In the genomic region with DNA sequence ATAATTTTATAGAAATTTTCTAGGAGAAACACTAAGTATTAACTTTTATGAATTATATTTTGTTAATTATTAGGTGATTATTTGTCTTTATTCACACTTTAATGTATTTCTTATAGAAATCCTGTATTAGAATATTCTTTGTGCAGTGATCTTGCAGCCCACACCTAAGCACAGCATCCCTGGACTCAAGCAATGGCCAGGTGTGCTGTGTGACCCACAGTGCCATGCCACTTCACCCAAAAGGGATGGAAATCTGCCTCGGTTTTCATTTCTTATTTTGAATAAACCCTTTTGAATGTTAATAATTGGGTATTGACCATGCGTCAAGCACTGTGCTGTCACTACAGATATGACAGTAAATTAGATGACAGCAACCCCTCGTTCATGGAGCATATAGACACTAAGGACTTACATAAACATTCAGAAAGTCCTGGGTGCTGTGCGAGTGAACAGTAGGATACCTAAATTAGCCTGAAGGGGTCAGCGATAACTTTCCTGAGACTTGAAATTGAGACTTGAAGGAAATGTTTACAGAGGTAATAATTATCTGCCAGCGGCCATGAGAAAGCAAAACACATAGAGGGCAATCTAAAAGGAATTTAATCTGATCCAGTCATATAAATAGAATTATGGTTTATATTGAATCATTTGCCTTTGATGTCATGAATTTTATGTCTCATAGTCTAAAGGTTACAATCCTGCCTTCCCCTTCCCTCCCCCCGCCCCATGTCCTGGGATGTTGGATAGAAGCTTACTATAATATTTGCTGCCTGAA, we compare ENCODE assay signal across 9 cellular contexts. TPM values are rescaled to one million over a fixed set of nuclear protein-coding genes. Genes with fewer than 3 reads are reported as not detected.
DNase-seq lines count a peak whose midpoint lies in the region; ATAC-seq, FAIRE-seq and TF ChIP-seq lines count a peak whose summit lies in the region.
"Had no signal": no experiment of that assay in that cellular context is flagged by ENCODE, and none has a peak within 500 bp of the region (broad histone marks: within the 10 kb centered on the region; RNA-seq: fewer than 3 reads in every experiment).

No MANE protein-coding gene starts in this region.

- no peaks in the 10 kb centered on the region for H3K9me2 ChIP-seq in MM.1S (replicated peaks; ENCODE audit: insufficient read depth, low read length)

- POLR2A ChIA-PET in K562 (lab: Yijun Ruan, JAX) = interaction anchor here (1.0 kb wide), 1 partner anchor 74 kb away, joined by 4 read pairs; no protein-coding TSS in a partner anchor

- no TSS peak for BruUV-seq in K562 (replicated peaks; lab: Mats Ljungman, UMichigan)

- no peak overlapping the region for H2AFZ ChIP-seq in MM.1S (ENCODE audit: low read length)
- H2AFZ ChIP-seq in K562 (ENCODE audit: low read depth, low read length) = no peak overlapping the region

- no peak overlapping the region for H3K4me3 Mint-ChIP-seq in nephron progenitor cell

- H4K20me1 ChIP-seq in MM.1S (ENCODE audit: insufficient read depth, low read length) = no peaks in the 10 kb centered on the region
- H4K20me1 ChIP-seq in K562 (replicated peaks; ENCODE audit: control insufficient read depth, insufficient read depth, low read length) = no peaks in the 10 kb centered on the region

- H3K9me3 Mint-ChIP-seq in nephron progenitor cell = no peaks in the 10 kb centered on the region

- H3F3A ChIP-seq in MM.1S (ENCODE audit: insufficient read depth, low read length) = no peaks in the 10 kb centered on the region

- peak; percentile 46 to 71 for TF ChIP-seq RAD21 in K562 (CRISPR knock-in tag; conservative IDR thresholded peaks at IDR 0.05 in 1 of 2, IDR thresholded peaks at IDR 0.05 in 1 of 2)

- peak; percentile 81 for ATAC-seq in K562
- ATAC-seq in HG02840 (IDR thresholded peaks at IDR 0.05; ENCODE audit: low FRiP score, unreplicated experiment) = no peak

- DNase-seq in EH (ENCODE audit: low read depth) (peak; percentile 71), MM.1S (peak; percentile 30), K562 (ENCODE audit: extremely low read depth in 1 of 4, low spot score in 3 of 4) (peak; percentile 13 to 59 (median 30)), nephron progenitor cell (no peak), NCI-H2227 (lab: John Stamatoyannopoulos, UW; ENCODE audit: unreplicated experiment) (no peak), posterior vena cava (ENCODE audit: low spot score) (no peak)
- no peak for DNase-seq in activated CD4-positive, alpha-beta T cell treated with anti-CD3 and anti-CD28 coated beads, Interleukin-2, amount 50 U/mL, for 4 hours

- no peak for TF ChIP-seq POLR2A in K562 (conservative IDR thresholded peaks at IDR 0.05)

- CTCF ChIA-PET in K562 (lab: Yijun Ruan, JAX; ENCODE audit: low intra/inter-chr PET ratio) = interaction anchor here (0.6 to 9.7 kb wide), 7 partner anchors 10 to 1571 kb away, joined by 3 to 320 read pairs (median 3); no protein-coding TSS in a partner anchor

- 55% methylated on average over 7 of the region's 7 CpGs for WGBS in K562 (ENCODE audit: insufficient coverage, low coverage, missing lambda C conversion rate)

- H3K4me3 ChIP-seq in MM.1S (ENCODE audit: low read length) (no peak overlapping the region), K562 (no peak overlapping the region)
- H3K4me3 ChIP-seq: heart left ventricle had no signal

- intact Hi-C loops in K562 (cut with micrococcal nuclease) = loop anchor here (1.0 to 10.0 kb wide), 6 partner anchors 80 to 1012 kb away; no protein-coding TSS in a partner anchor
- intact Hi-C loops in posterior vena cava (cut with DNase I) = loop anchor here in 1 of 2 donors (10.0 kb wide), 1 partner anchor 74 kb away; no protein-coding TSS in a partner anchor

- peak; percentile 37 for TF ChIP-seq CTCF in MM.1S (IDR thresholded peaks at IDR 0.05; ENCODE audit: low read length)
- peak; percentile 34 to 54 (median 51); a peak in 4 of 6 replicates for TF ChIP-seq CTCF in K562 (IDR thresholded peaks at IDR 0.05 in 2 of 3, conservative IDR thresholded peaks at IDR 0.05 in 1 of 3; ENCODE audit: insufficient read depth in 2 of 3, low read depth in 1 of 3, low read length in 3 of 3)
- TF ChIP-seq CTCF in nephron progenitor cell (IDR thresholded peaks at IDR 0.05) = peak; percentile 34

- H3K27ac ChIP-seq in MM.1S (ENCODE audit: low read length) = no peak overlapping the region
- no peak overlapping the region for H3K27ac ChIP-seq in K562 (ENCODE audit: extremely low read depth, low read depth, low read length)
- H3K27ac ChIP-seq: heart left ventricle had no signal

- H3K4me2 ChIP-seq in MM.1S (ENCODE audit: low read depth, low read length) = no peak overlapping the region
- no peak overlapping the region for H3K4me2 ChIP-seq in K562 (ENCODE audit: insufficient read depth, low read length)

- H3K36me3 ChIP-seq in MM.1S (replicated peaks; ENCODE audit: insufficient read depth, low read length) (no peaks in the 10 kb centered on the region), K562 (ENCODE audit: control insufficient read depth, insufficient read depth, low read length) (peaks cover 34% of the 10 kb centered on the region; the same call in 2 of the 3 replicates)

- H3K4me1 ChIP-seq in MM.1S (ENCODE audit: low read length) (no peaks in the 10 kb centered on the region), K562 (replicated peaks in 1 of 2; ENCODE audit: control insufficient read depth in 2 of 2, insufficient read depth in 2 of 2, low read length in 2 of 2) (peaks cover 0 to 12% of the 10 kb centered on the region in 2 experiments; a peak in 3 of 5 replicates)

- H3K9ac ChIP-seq in MM.1S (ENCODE audit: low read length) = no peak overlapping the region
- H3K9ac ChIP-seq in K562 (ENCODE audit: insufficient read depth in 1 of 2, low read depth in 2 of 2, low read length in 2 of 2) = no peak overlapping the region

- no peak for TF ChIP-seq EP300 in K562 (IDR thresholded peaks at IDR 0.05; ENCODE audit: low read length)

- in situ Hi-C loops in K562 (cut with MboI) = loop anchor here (5.0 to 25.0 kb wide), 2 partner anchors 82 to 1912 kb away; no protein-coding TSS in a partner anchor

- peaks cover 36% of the 10 kb centered on the region for H3K4me1 Mint-ChIP-seq in nephron progenitor cell

- no peak for FAIRE-seq in K562 (lab: Jason Lieb, UNC)

- H3K27me3 Mint-ChIP-seq in nephron progenitor cell (ENCODE audit: low read depth, poor library complexity) = no peaks in the 10 kb centered on the region

- H3K9me3 ChIP-seq in MM.1S (replicated peaks; ENCODE audit: insufficient read depth, low read length) = no peaks in the 10 kb centered on the region
- H3K9me3 ChIP-seq in K562 (replicated peaks; ENCODE audit: control insufficient read depth, insufficient read depth, low read depth, low read length) = no peaks in the 10 kb centered on the region
- H3K9me3 ChIP-seq: heart left ventricle had no signal

- no peaks in the 10 kb centered on the region for H3K27me3 ChIP-seq in MM.1S (replicated peaks; ENCODE audit: insufficient read depth, low read length)
- no peaks in the 10 kb centered on the region for H3K27me3 ChIP-seq in K562 (ENCODE audit: control insufficient read depth in 2 of 2, insufficient read depth in 2 of 2, low read length in 2 of 2)
- H3K27me3 ChIP-seq: heart left ventricle had no signal

- no peaks in the 10 kb centered on the region for H3K79me2 ChIP-seq in MM.1S (ENCODE audit: low read length)
- no peaks in the 10 kb centered on the region for H3K79me2 ChIP-seq in K562 (ENCODE audit: control insufficient read depth, insufficient read depth, low read length)

- H3K36me3 Mint-ChIP-seq in nephron progenitor cell (ENCODE audit: low read depth) = no peaks in the 10 kb centered on the region

- H3K27ac Mint-ChIP-seq in nephron progenitor cell = no peak overlapping the region

- H3K9me1 ChIP-seq in K562 (ENCODE audit: control insufficient read depth, insufficient read depth, low read length) = no peaks in the 10 kb centered on the region

RNA-seq across cellular contexts. Expression of a gene that starts 52.7 kb away (rescaled TPM):
- not detected in 2 replicates for total RNA-seq in K562 (2011; cell fraction: chromatin; rRNA removed; ENCODE audit: low replicate concordance)
- total RNA-seq in K562 (2011; cell fraction: nucleolus; rRNA removed) = under 0.01 TPM in 1 of 2 replicates, not detected in the other
- not detected in 2 replicates for total RNA-seq in K562 (2011; cell fraction: nucleoplasm; rRNA removed)
- total RNA-seq in K562 (2014; rRNA removed) (not detected in 2 replicates), K562 (2014; rRNA removed; fragmentation: Illumina TruSeq; extraction: Trizol) (0.06 TPM in 1 of 2 replicates, not detected in the other), K562 (2015; rRNA removed; fragmentation: Illumina TruSeq; extraction: Trizol) (0.04 and 0.15 TPM in 2 replicates), K562 (2021) (0.27 TPM in 1 of 2 replicates, not detected in the other), posterior vena cava (10 to 100 TPM; 60.6 to 87.1 TPM)
- polyA plus RNA-seq in K562 (2011; rRNA removed) (0.03 TPM in 1 of 2 replicates, not detected in the other), K562 (2014; fragmentation: Illumina TruSeq; extraction: Trizol) (0.06 TPM in 1 of 2 replicates, not detected in the other), K562 (2014; fragmentation: Nextera tagmentation; extraction: Ambion mirVana) (not detected), K562 (2014; rRNA removed) (0.04 and 0.05 TPM in 2 replicates)
- 0.07 TPM in 1 of 2 replicates, not detected in the other for polyA plus RNA-seq in K562 (2011; cell fraction: cytosol; rRNA removed)
- not detected in 2 replicates for polyA plus RNA-seq in K562 (2011; cell fraction: nucleus; rRNA removed)
- polyA plus RNA-seq in K562 (2012) = 0.03 and 0.07 TPM in 2 replicates
- 0.06 TPM in 1 of 2 replicates, not detected in the other for polyA minus RNA-seq in K562 (2011; rRNA and poly(A)+ RNA removed)
- not detected in 2 replicates for polyA minus RNA-seq in K562 (2011; cell fraction: cytosol; rRNA and poly(A)+ RNA removed)
- 0.11 TPM in 1 of 2 replicates, not detected in the other for polyA minus RNA-seq in K562 (2011; cell fraction: nucleus; rRNA and poly(A)+ RNA removed)

RNA-seq across cellular contexts. Expression of a gene that starts 53.5 kb away (rescaled TPM):
- 87.5 and 177 TPM in 2 replicates for total RNA-seq in K562 (2011; cell fraction: chromatin; rRNA removed; ENCODE audit: low replicate concordance)
- 61.4 and 81.3 TPM in 2 replicates for total RNA-seq in K562 (2011; cell fraction: nucleolus; rRNA removed)
- 135 and 144 TPM in 2 replicates for total RNA-seq in K562 (2011; cell fraction: nucleoplasm; rRNA removed)
- total RNA-seq in K562 (2014; rRNA removed) (35.4 and 53.5 TPM in 2 replicates), K562 (2014; rRNA removed; fragmentation: Illumina TruSeq; extraction: Trizol) (100 and 145 TPM in 2 replicates), K562 (2015; rRNA removed; fragmentation: Illumina TruSeq; extraction: Trizol) (54.3 and 58.1 TPM in 2 replicates), K562 (2021) (74.7 and 83.0 TPM in 2 replicates), posterior vena cava (100 to 1,000 TPM; 109 to 117 TPM)
- polyA plus RNA-seq in K562 (2011; rRNA removed) (179 and 1,046 TPM in 2 replicates), K562 (2014; fragmentation: Illumina TruSeq; extraction: Trizol) (104 TPM in 2 replicates), K562 (2014; fragmentation: Nextera tagmentation; extraction: Ambion mirVana) (100 to 1,000 TPM; 179 to 219 TPM), K562 (2014; rRNA removed) (61.8 and 76.3 TPM in 2 replicates)
- 33.6 and 424 TPM in 2 replicates for polyA plus RNA-seq in K562 (2011; cell fraction: cytosol; rRNA removed)
- polyA plus RNA-seq in K562 (2011; cell fraction: nucleus; rRNA removed) = 32.9 and 293 TPM in 2 replicates
- polyA plus RNA-seq in K562 (2012) = 51.0 and 52.7 TPM in 2 replicates
- polyA minus RNA-seq in K562 (2011; rRNA and poly(A)+ RNA removed) = 205 and 989 TPM in 2 replicates
- 60.0 and 237 TPM in 2 replicates for polyA minus RNA-seq in K562 (2011; cell fraction: cytosol; rRNA and poly(A)+ RNA removed)
- 74.2 and 485 TPM in 2 replicates for polyA minus RNA-seq in K562 (2011; cell fraction: nucleus; rRNA and poly(A)+ RNA removed)

Comparison
In these comparisons a context has a peak if more than half of its experiments do, and no peak if none do; other contexts are left out.
1. DNase-seq: peak in EH (single experiment), MM.1S (single experiment) and K562 (4 of 4); none in nephron progenitor cell (single experiment), NCI-H2227 (single experiment), posterior vena cava (single experiment) and activated CD4-positive, alpha-beta T cell treated with anti-CD3 and anti-CD28 coated beads, Interleukin-2, amount 50 U/mL, for 4 hours (0 of 2).
2. RNA of a gene that starts 52.7 kb away (total RNA-seq): 60.6 to 87.1 TPM in posterior vena cava; under 0.01 to 0.27 TPM in K562; every median in the first group is over 10 times any median in the second.
3. Peak in every context shown above with its lines, with median percentiles within 50 percentile points of each other: CTCF ChIP-seq.